In genomic region chr13:98828614-98829013, GRCh38 we compare ENCODE assay signal across 26 cellular contexts.
DNase-seq lines count a peak whose midpoint lies in the region; ATAC-seq, FAIRE-seq and TF ChIP-seq lines count a peak whose summit lies in the region.
"Had no signal": no experiment of that assay in that cellular context is flagged by ENCODE, and none has a peak within 500 bp of the region (broad histone marks: within the 10 kb centered on the region; RNA-seq: fewer than 3 reads in every experiment).

No MANE protein-coding gene starts in this region.

- H3K4me3 ChIP-seq in liver (ENCODE audit: low read depth in 1 of 3, low read length in 3 of 3) = no peak overlapping the region
- H3K4me3 ChIP-seq in sigmoid colon = no peak overlapping the region
- H3K4me3 ChIP-seq in testis = no peak overlapping the region
- H3K4me3 ChIP-seq: BLaER1, GM12878, GM23338, HAP-1 had no signal

- no peak for TF ChIP-seq EP300 in sigmoid colon (IDR thresholded peaks at IDR 0.05)

- no peak overlapping the region for H3K4me3 Mint-ChIP-seq in nephron
- H3K4me3 Mint-ChIP-seq: B cell; CD4-positive, CD25-positive, alpha-beta regulatory T cell; CD8-positive, alpha-beta T cell; GM23338; HFFc6 had no signal

- H3K9me3 ChIP-seq in liver (ENCODE audit: control insufficient read depth in 4 of 4, low read length in 3 of 4) (no peaks in the 10 kb centered on the region), sigmoid colon (no peaks in the 10 kb centered on the region), testis (no peaks in the 10 kb centered on the region)
- H3K9me3 ChIP-seq: BLaER1, Caco-2, HAP-1 had no signal

- H3K27me3 ChIP-seq in liver (ENCODE audit: control insufficient read depth in 4 of 4, insufficient read depth in 4 of 4, low read length in 3 of 4) (no peaks in the 10 kb centered on the region), sigmoid colon (no peaks in the 10 kb centered on the region), testis (no peaks in the 10 kb centered on the region)
- H3K27me3 ChIP-seq: BLaER1 had no signal

- 37% methylated on average over 2 of the region's 2 CpGs for WGBS in liver
- 80 to 97% methylated on average over 2 of the region's 2 CpGs for WGBS in sigmoid colon, 2 donors
- 89 to 98% methylated on average over 2 of the region's 2 CpGs for WGBS in testis, 2 donors

- ATAC-seq in left colon = peak; percentile 60
- ATAC-seq: CD8-positive, alpha-beta T cell; GM12878; GM23338 had no signal

- H3K36me3 Mint-ChIP-seq in nephron (ENCODE audit: low read depth) = peaks cover 10% of the 10 kb centered on the region

- H3K27me3 Mint-ChIP-seq in nephron (ENCODE audit: low read depth) = peaks cover 5% of the 10 kb centered on the region
- H3K27me3 Mint-ChIP-seq: B cell; CD4-positive, CD25-positive, alpha-beta regulatory T cell had no signal

- H3K4me1 Mint-ChIP-seq in nephron = peaks cover 45% of the 10 kb centered on the region

- H3K9ac ChIP-seq in liver (ENCODE audit: low read depth in 1 of 2, low read length in 2 of 2) = peak overlapping the region in 1 of 2 donors; percentile 73
- H3K9ac ChIP-seq: BLaER1 had no signal

- FAIRE-seq in H54 (lab: Jason Lieb, UNC) = peak; percentile 30
- FAIRE-seq: A204.1, D721Med, GM12878, GM19239 had no signal

- H3K9me3 Mint-ChIP-seq in nephron = no peaks in the 10 kb centered on the region
- H3K9me3 Mint-ChIP-seq: CD4-positive, CD25-positive, alpha-beta regulatory T cell; CD8-positive, alpha-beta T cell; GM23338; HFFc6 had no signal

- intact Hi-C loops in left colon (cut with DNase I, micrococcal nuclease) = no loop called here
- intact Hi-C loops in sigmoid colon (cut with DNase I) = no loop called here
- intact Hi-C loops in testis (cut with DNase I; ENCODE audit: low total_unique reads) = no loop called here

- peak; percentile 22 to 56 for TF ChIP-seq RAD21 in liver (IDR thresholded peaks at IDR 0.05)

- H3K36me3 ChIP-seq in liver (ENCODE audit: control insufficient read depth in 4 of 4, insufficient read depth in 3 of 4, low read depth in 1 of 4, low read length in 3 of 4) = no peaks in the 10 kb centered on the region
- peaks cover 18 to 78% (median 28%) of the 10 kb centered on the region in 4 donors for H3K36me3 ChIP-seq in sigmoid colon
- H3K36me3 ChIP-seq in testis (ENCODE audit: low read depth, missing control alignments) = no peaks in the 10 kb centered on the region
- H3K36me3 ChIP-seq: BLaER1, HAP-1 had no signal

- peak overlapping the region; percentile 92 to 93 for H3K27ac ChIP-seq in liver (ENCODE audit: low read depth in 1 of 2, low read length in 2 of 2)
- H3K27ac ChIP-seq in sigmoid colon = no peak overlapping the region
- no peak overlapping the region for H3K27ac ChIP-seq in testis
- H3K27ac ChIP-seq: 22Rv1, BLaER1, C4-2B had no signal

- no peak for DNase-seq in H54 (ENCODE audit: insufficient read length, low spot score)
- no peak for DNase-seq in left colon
- no peak for DNase-seq in sigmoid colon
- DNase-seq in middle frontal gyrus (ENCODE audit: extremely low spot score, low spot score) = no peak
- no peak for DNase-seq in D341Med (ENCODE audit: low spot score)
- DNase-seq in testis = no peak
- DNase-seq: Caco-2; CD4-positive, CD25-positive, alpha-beta regulatory T cell; CD8-positive, alpha-beta T cell; DMS 273 treated with DMSO at 0.1 percent for 48 hours; DMS79; EL; GDM1; HFFc6 had no signal

- H3K27ac Mint-ChIP-seq in nephron = peak overlapping the region; percentile 54 to 66 (median 62)
- H3K27ac Mint-ChIP-seq: B cell; CD4-positive, CD25-positive, alpha-beta regulatory T cell; CD8-positive, alpha-beta T cell; GM23338; HFFc6 had no signal

- TF ChIP-seq CTCF in liver (IDR thresholded peaks at IDR 0.05; ENCODE audit: low read depth, low read length, missing input control) = no peak
- TF ChIP-seq CTCF in nephron (IDR thresholded peaks at IDR 0.05; ENCODE audit: unreplicated experiment in 3 of 3) = no peak
- TF ChIP-seq CTCF in sigmoid colon (IDR thresholded peaks at IDR 0.05) = no peak
- no peak for TF ChIP-seq CTCF in testis (IDR thresholded peaks at IDR 0.05)

- peaks cover 11 to 53% (median 27%) of the 10 kb centered on the region in 4 donors for H3K4me1 ChIP-seq in liver (ENCODE audit: control insufficient read depth in 4 of 4, insufficient read depth in 4 of 4, low read length in 3 of 4)
- H3K4me1 ChIP-seq in sigmoid colon = no peaks in the 10 kb centered on the region
- H3K4me1 ChIP-seq in testis = no peaks in the 10 kb centered on the region
- H3K4me1 ChIP-seq: Caco-2, HAP-1 had no signal

- TF ChIP-seq POLR2A in H54 (IDR thresholded peaks at IDR 0.05; ENCODE audit: low read depth, low read length) (no peak), sigmoid colon (IDR thresholded peaks at IDR 0.05) (no peak), testis (IDR thresholded peaks at IDR 0.05) (no peak)

TF ChIP-seq in liver, 16 proteins besides CTCF, POLR2A, EP300 and RAD21:
- peak; percentile 63 for TF ChIP-seq MAX (IDR thresholded peaks at IDR 0.05)
- TF ChIP-seq HNF4G (IDR thresholded peaks at IDR 0.05) = peak; percentile 96
- no peak for TF ChIP-seq ZBTB33 (IDR thresholded peaks at IDR 0.05)
- no peak for TF ChIP-seq GABPA (IDR thresholded peaks at IDR 0.05 in 1 of 2, conservative IDR thresholded peaks at IDR 0.05 in 1 of 2)
- TF ChIP-seq JUND (IDR thresholded peaks at IDR 0.05) = peak; percentile 82 to 89
- TF ChIP-seq ATF3 (IDR thresholded peaks at IDR 0.05) = peak; percentile 86
- peak; percentile 83 for TF ChIP-seq TAF1 (conservative IDR thresholded peaks at IDR 0.05)
- no peak for TF ChIP-seq FOXA1 (IDR thresholded peaks at IDR 0.05)
- peak; percentile 97 for TF ChIP-seq SP1 (IDR thresholded peaks at IDR 0.05)
- TF ChIP-seq REST (IDR thresholded peaks at IDR 0.05) = peak; percentile 87
- TF ChIP-seq YY1 (IDR thresholded peaks at IDR 0.05) = peak; percentile 70
- peak in 1 of 2 donors; percentile 48 for TF ChIP-seq EGR1 (IDR thresholded peaks at IDR 0.05; ENCODE audit: low read depth in 2 of 2)
- TF ChIP-seq HNF4A (conservative IDR thresholded peaks at IDR 0.05) = peak; percentile 97 to 99
- TF ChIP-seq NR2F2 (IDR thresholded peaks at IDR 0.05) = peak; percentile 35
- TF ChIP-seq RXRA (IDR thresholded peaks at IDR 0.05) = peak; percentile 85 to 88
- TF ChIP-seq FOXA2 (IDR thresholded peaks at IDR 0.05) = peak; percentile 37

Comparison
In these comparisons a context has a peak if more than half of its experiments do, and no peak if none do; other contexts are left out.
1. H3K27ac ChIP-seq: peak in liver (2 of 2); none in sigmoid colon (0 of 4) and testis (0 of 2).